ENCODE assay signal across 24 cellular contexts in the genomic region with DNA sequence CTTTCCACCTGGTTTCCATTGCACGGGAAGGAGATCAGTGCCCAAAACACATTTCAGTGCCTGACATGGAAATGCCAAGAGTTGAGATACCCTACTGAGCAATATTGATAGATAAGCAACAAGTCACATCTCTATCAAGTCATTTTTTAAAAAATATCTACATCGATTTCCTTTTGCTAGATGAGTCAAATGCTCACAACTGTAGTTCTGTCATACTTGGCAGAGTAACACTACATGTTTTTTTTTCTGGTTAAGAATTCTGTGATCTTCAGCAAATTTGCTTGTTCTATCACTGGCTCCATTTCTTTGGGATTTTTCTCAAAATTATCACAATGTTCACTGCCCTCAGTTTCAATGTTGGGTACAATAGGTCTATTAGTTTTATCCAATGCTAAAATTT.
DNase-seq lines count a peak whose midpoint lies in the region; ATAC-seq, FAIRE-seq and TF ChIP-seq lines count a peak whose summit lies in the region.
"Had no signal": no experiment of that assay in that cellular context is flagged by ENCODE, and none has a peak within 500 bp of the region (broad histone marks: within the 10 kb centered on the region; RNA-seq: fewer than 3 reads in every experiment).

No MANE protein-coding gene starts in this region.

- H3K27ac Mint-ChIP-seq in activated CD4-positive, alpha-beta T cell treated with anti-CD3 and anti-CD28 coated beads for 36 hours: no peak overlapping the region
- H3K27ac Mint-ChIP-seq in astrocyte (ENCODE audit: unreplicated experiment): no peak overlapping the region
- H3K27ac Mint-ChIP-seq: CD4-positive, CD25-positive, alpha-beta regulatory T cell; GM23338; H9 had no signal

- no peaks in the 10 kb centered on the region for H3K27me3 ChIP-seq in astrocyte (ENCODE audit: insufficient read depth, low read length)
- no peaks in the 10 kb centered on the region for H3K27me3 ChIP-seq in brain microvascular endothelial cell (replicated peaks)
- H3K27me3 ChIP-seq: BLaER1 had no signal

- H4K20me1 ChIP-seq in astrocyte (ENCODE audit: insufficient read depth, low read length): no peaks in the 10 kb centered on the region
- H4K20me1 ChIP-seq: BLaER1 had no signal

- no peak overlapping the region for H3K4me2 ChIP-seq in astrocyte (ENCODE audit: low read length)
- H3K4me2 ChIP-seq: BLaER1, GM23338 had no signal

- FAIRE-seq in astrocyte (lab: Jason Lieb, UNC): no peak

- CTCF ChIA-PET in activated CD4-positive, alpha-beta T cell treated with anti-CD3 and anti-CD28 coated beads for 36 hours (lab: Charles Lee): interaction anchor here (1.2 kb wide), 1 partner anchor 38 kb away, joined by 4 read pairs; no protein-coding TSS in a partner anchor

- H3K36me3 Mint-ChIP-seq in activated CD4-positive, alpha-beta T cell treated with anti-CD3 and anti-CD28 coated beads for 36 hours (ENCODE audit: low read depth): no peaks in the 10 kb centered on the region
- no peaks in the 10 kb centered on the region for H3K36me3 Mint-ChIP-seq in astrocyte (ENCODE audit: low read depth, unreplicated experiment)
- H3K36me3 Mint-ChIP-seq: CD4-positive, CD25-positive, alpha-beta regulatory T cell had no signal

- H2AFZ ChIP-seq in astrocyte (ENCODE audit: low read depth, low read length): no peak overlapping the region
- H2AFZ ChIP-seq: GM23338 had no signal

- no peak for DNase-seq in activated CD4-positive, alpha-beta T cell treated with anti-CD3 and anti-CD28 coated beads for 36 hours
- DNase-seq in activated CD4-positive, alpha-beta T cell treated with anti-CD3 and anti-CD28 coated beads, Interleukin-2, amount 50 U/mL, for 48 hours: no peak
- peak; percentile 25 for DNase-seq in astrocyte (ENCODE audit: low read depth)
- peak; percentile 66 for DNase-seq in fibroblast of the aortic adventitia (ENCODE audit: low read depth)
- DNase-seq in brain microvascular endothelial cell: no peak
- no peak for DNase-seq in left lobe of liver (ENCODE audit: low spot score)
- DNase-seq in NCI-H446 (lab: John Stamatoyannopoulos, UW): no peak
- DNase-seq: ACHN; CD4-positive, CD25-positive, alpha-beta regulatory T cell; DMS53; H9; Karpas-422; NCI-H1092; NCI-H1417 treated with DMSO at 0.1 percent for 48 hours; NCI-H1694 treated with DMSO at 0.1 percent for 48 hours; NCI-H2081; NCI-H2227 treated with DMSO at 0.1 percent for 48 hours; NCI-H510A; NCI-H69; RPMI8226; SHP77 had no signal

- H3K27ac ChIP-seq in astrocyte (ENCODE audit: low read depth, low read length) (no peak overlapping the region), brain microvascular endothelial cell (no peak overlapping the region)
- H3K27ac ChIP-seq: 22Rv1, BLaER1 had no signal

- H3K4me3 Mint-ChIP-seq in activated CD4-positive, alpha-beta T cell treated with anti-CD3 and anti-CD28 coated beads for 36 hours: no peak overlapping the region
- no peak overlapping the region for H3K4me3 Mint-ChIP-seq in astrocyte (ENCODE audit: unreplicated experiment)
- H3K4me3 Mint-ChIP-seq: CD4-positive, CD25-positive, alpha-beta regulatory T cell; GM23338; H9 had no signal

- H3K36me3 ChIP-seq in astrocyte (ENCODE audit: insufficient read depth, low read length) (no peaks in the 10 kb centered on the region), brain microvascular endothelial cell (replicated peaks) (no peaks in the 10 kb centered on the region)
- H3K36me3 ChIP-seq: BLaER1 had no signal

- H3K4me1 ChIP-seq in astrocyte (ENCODE audit: insufficient read depth, low read length): no peaks in the 10 kb centered on the region
- H3K4me1 ChIP-seq: BLaER1 had no signal

- TF ChIP-seq CTCF in astrocyte (IDR thresholded peaks at IDR 0.05; ENCODE audit: insufficient read depth, low read depth, low read length): no peak
- TF ChIP-seq CTCF in fibroblast of the aortic adventitia (IDR thresholded peaks at IDR 0.05; ENCODE audit: insufficient read depth, low read length): no peak
- no peak for TF ChIP-seq CTCF in brain microvascular endothelial cell (IDR thresholded peaks at IDR 0.05; ENCODE audit: low read depth, low read length, missing control alignments)

- intact Hi-C loops in activated CD4-positive, alpha-beta T cell treated with anti-CD3 and anti-CD28 coated beads for 36 hours (cut with DNase I, micrococcal nuclease): loop anchor here (5.0 kb wide), 2 partner anchors 50 to 280 kb away; no protein-coding TSS in a partner anchor

- peaks cover 17% of the 10 kb centered on the region for H3K4me1 Mint-ChIP-seq in activated CD4-positive, alpha-beta T cell treated with anti-CD3 and anti-CD28 coated beads for 36 hours
- H3K4me1 Mint-ChIP-seq in astrocyte (ENCODE audit: low read depth, unreplicated experiment): peaks cover 3% of the 10 kb centered on the region
- H3K4me1 Mint-ChIP-seq: CD4-positive, CD25-positive, alpha-beta regulatory T cell; GM23338; H9 had no signal

- in situ Hi-C loops in brain microvascular endothelial cell (cut with HindIII; ENCODE audit: low pct_ligation_motif_present, low sequenced_read_pairs): no loop called here

- no peaks in the 10 kb centered on the region for H3K79me2 ChIP-seq in astrocyte (ENCODE audit: insufficient read depth, low read length)

- POLR2A ChIA-PET in activated CD4-positive, alpha-beta T cell treated with anti-CD3 and anti-CD28 coated beads for 36 hours (lab: Charles Lee): no interaction called here

- no peak overlapping the region for H3K9ac ChIP-seq in astrocyte (ENCODE audit: low read length)
- H3K9ac ChIP-seq: BLaER1 had no signal

- H3K9me3 Mint-ChIP-seq in activated CD4-positive, alpha-beta T cell treated with anti-CD3 and anti-CD28 coated beads for 36 hours (ENCODE audit: low read depth): no peaks in the 10 kb centered on the region
- peaks cover under 1% of the 10 kb centered on the region for H3K9me3 Mint-ChIP-seq in astrocyte (ENCODE audit: unreplicated experiment)
- H3K9me3 Mint-ChIP-seq: GM23338, H9 had no signal

- no peaks in the 10 kb centered on the region for H3K9me3 ChIP-seq in astrocyte (ENCODE audit: insufficient read depth, low read depth, low read length)
- H3K9me3 ChIP-seq: BLaER1 had no signal

- H3K4me3 ChIP-seq in astrocyte (ENCODE audit: insufficient read depth, low read depth, low read length) (no peak overlapping the region), fibroblast of the aortic adventitia (ENCODE audit: low read depth, low read length) (no peak overlapping the region), brain microvascular endothelial cell (ENCODE audit: low read depth, low read length) (no peak overlapping the region)
- H3K4me3 ChIP-seq: BLaER1, GM23338 had no signal

- H3K27me3 Mint-ChIP-seq in activated CD4-positive, alpha-beta T cell treated with anti-CD3 and anti-CD28 coated beads for 36 hours: peaks cover 2% of the 10 kb centered on the region
- no peaks in the 10 kb centered on the region for H3K27me3 Mint-ChIP-seq in astrocyte (ENCODE audit: low read depth, unreplicated experiment)

- peak; percentile 11 for ATAC-seq in activated CD4-positive, alpha-beta T cell treated with anti-CD3 and anti-CD28 coated beads for 36 hours
- no peak for ATAC-seq in left lobe of liver
- ATAC-seq: GM23338 had no signal

Comparison
In these comparisons a context has a peak if more than half of its experiments do, and no peak if none do; other contexts are left out.
1. DNase-seq: peak in astrocyte (single experiment) and fibroblast of the aortic adventitia (single experiment); none in activated CD4-positive, alpha-beta T cell treated with anti-CD3 and anti-CD28 coated beads for 36 hours (single experiment), activated CD4-positive, alpha-beta T cell treated with anti-CD3 and anti-CD28 coated beads, Interleukin-2, amount 50 U/mL, for 48 hours (0 of 2), brain microvascular endothelial cell (single experiment), left lobe of liver (single experiment) and NCI-H446 (0 of 2).